Comparison of ENCODE assay signal across 8 cellular contexts in genomic region chr10:24207781-24208611, GRCh38. TPM values are rescaled to one million over a fixed set of nuclear protein-coding genes. Genes with fewer than 3 reads are reported as not detected.
DNase-seq lines count a peak whose midpoint lies in the region; ATAC-seq and TF ChIP-seq lines count a peak whose summit lies in the region.

No MANE protein-coding gene starts in this region.

- H3K4me3 Mint-ChIP-seq in stimulated activated naive CD8-positive, alpha-beta T cell treated with anti-CD3 and anti-CD28 coated beads, Interleukin-15, amount 100 ng/mL, for 72 hours: peak overlapping the region; percentile 83
- no peak overlapping the region for H3K4me3 Mint-ChIP-seq in activated CD4-positive, alpha-beta T cell treated with anti-CD3 and anti-CD28 coated beads, Interleukin-2, amount 10 ng/mL, durations not matched to agents 7 days and 5 days

- no peaks in the 10 kb centered on the region for H3K36me3 Mint-ChIP-seq in activated CD4-positive, alpha-beta T cell treated with anti-CD3 and anti-CD28 coated beads, Interleukin-2, amount 10 ng/mL, durations not matched to agents 7 days and 5 days (ENCODE audit: low read depth)

- no peak for ATAC-seq in stimulated activated naive CD8-positive, alpha-beta T cell treated with anti-CD3 and anti-CD28 coated beads, Interleukin-15, amount 100 ng/mL, for 72 hours

- H3K27me3 ChIP-seq in kidney epithelial cell (ENCODE audit: control insufficient read depth, insufficient read depth, low read length) (no peaks in the 10 kb centered on the region), BE2C (no peaks in the 10 kb centered on the region)

- CTCF ChIA-PET in activated CD4-positive, alpha-beta T cell treated with anti-CD3 and anti-CD28 coated beads, Interleukin-2, amount 10 ng/mL, durations not matched to agents 7 days and 5 days (lab: Charles Lee): interaction anchor here (0.6 kb wide), 1 partner anchor 787 kb away, joined by 3 read pairs; no protein-coding TSS in a partner anchor

- H3K9me3 Mint-ChIP-seq in stimulated activated naive CD8-positive, alpha-beta T cell treated with anti-CD3 and anti-CD28 coated beads, Interleukin-15, amount 100 ng/mL, for 72 hours: peaks cover 5 to 8% of the 10 kb centered on the region in 2 donors
- peaks cover 2% of the 10 kb centered on the region for H3K9me3 Mint-ChIP-seq in activated CD4-positive, alpha-beta T cell treated with anti-CD3 and anti-CD28 coated beads, Interleukin-2, amount 10 ng/mL, durations not matched to agents 7 days and 5 days

- H3K27me3 Mint-ChIP-seq in stimulated activated naive CD8-positive, alpha-beta T cell treated with anti-CD3 and anti-CD28 coated beads, Interleukin-15, amount 100 ng/mL, for 72 hours: peaks cover 76% of the 10 kb centered on the region
- peaks cover 30% of the 10 kb centered on the region for H3K27me3 Mint-ChIP-seq in activated CD4-positive, alpha-beta T cell treated with anti-CD3 and anti-CD28 coated beads, Interleukin-2, amount 10 ng/mL, durations not matched to agents 7 days and 5 days

- POLR2A ChIA-PET in activated CD4-positive, alpha-beta T cell treated with anti-CD3 and anti-CD28 coated beads, Interleukin-2, amount 10 ng/mL, durations not matched to agents 7 days and 5 days (lab: Charles Lee): no interaction called here

- H3K4me1 ChIP-seq in BE2C: no peaks in the 10 kb centered on the region

- TF ChIP-seq CTCF in LNCaP clone FGC (IDR thresholded peaks at IDR 0.05; ENCODE audit: control insufficient read depth, extremely low read depth, insufficient read depth) (no peak), kidney epithelial cell (IDR thresholded peaks at IDR 0.05; ENCODE audit: insufficient read depth, low read length, poor library complexity, severe bottlenecking) (no peak), BE2C (IDR thresholded peaks at IDR 0.05; ENCODE audit: low read depth, low read length) (no peak)

- no peak overlapping the region for H3K27ac Mint-ChIP-seq in stimulated activated naive CD8-positive, alpha-beta T cell treated with anti-CD3 and anti-CD28 coated beads, Interleukin-15, amount 100 ng/mL, for 72 hours
- no peak overlapping the region for H3K27ac Mint-ChIP-seq in activated CD4-positive, alpha-beta T cell treated with anti-CD3 and anti-CD28 coated beads, Interleukin-2, amount 10 ng/mL, durations not matched to agents 7 days and 5 days

- no peaks in the 10 kb centered on the region for H3K9me3 ChIP-seq in BE2C

- H3K4me3 ChIP-seq in LNCaP clone FGC (ENCODE audit: low read depth, low read length) (peak overlapping the region; percentile 55), kidney epithelial cell (ENCODE audit: low read depth, low read length) (peak overlapping the region; percentile 54), BE2C (ENCODE audit: low read depth, low read length) (no peak overlapping the region)

- peak; percentile 86 for DNase-seq in LNCaP clone FGC (ENCODE audit: low read depth)
- peak; percentile 49 for DNase-seq in amniotic epithelial cell (ENCODE audit: low read depth)
- no peak for DNase-seq in kidney epithelial cell (ENCODE audit: low read depth)
- DNase-seq in stimulated activated naive CD8-positive, alpha-beta T cell treated with anti-CD3 and anti-CD28 coated beads, Interleukin-15, amount 100 ng/mL, for 72 hours: no peak
- no peak for DNase-seq in stimulated activated CD4-positive, alpha-beta T cell treated with anti-CD3 and anti-CD28 coated beads, Interleukin-1b, Interleukin-23, amount 100 ng/mL, for 48 hours
- no peak for DNase-seq in EL
- DNase-seq in activated CD4-positive, alpha-beta T cell treated with anti-CD3 and anti-CD28 coated beads, Interleukin-2, amount 10 ng/mL, durations not matched to agents 7 days and 5 days: no peak
- no peak for DNase-seq in BE2C

- H3K36me3 ChIP-seq in kidney epithelial cell (ENCODE audit: control insufficient read depth, insufficient read depth, low read length) (no peaks in the 10 kb centered on the region), BE2C (no peaks in the 10 kb centered on the region)

- H3K4me1 Mint-ChIP-seq in stimulated activated naive CD8-positive, alpha-beta T cell treated with anti-CD3 and anti-CD28 coated beads, Interleukin-15, amount 100 ng/mL, for 72 hours: peaks cover 46% of the 10 kb centered on the region
- peaks cover 16% of the 10 kb centered on the region for H3K4me1 Mint-ChIP-seq in activated CD4-positive, alpha-beta T cell treated with anti-CD3 and anti-CD28 coated beads, Interleukin-2, amount 10 ng/mL, durations not matched to agents 7 days and 5 days

RNA-seq across cellular contexts. Expression of gene KIAA1217, which starts 0.9 kb away (rescaled TPM):
- 18.9 and 21.5 TPM in 2 replicates for total RNA-seq in kidney epithelial cell
- total RNA-seq in activated CD4-positive, alpha-beta T cell treated with anti-CD3 and anti-CD28 coated beads, Interleukin-2, amount 10 ng/mL, durations not matched to agents 7 days and 5 days: under 1 TPM; 0.32 to 0.33 TPM
- 0.43 TPM for polyA plus RNA-seq in BE2C (2012; ENCODE audit: insufficient read depth, insufficient read length, low read depth)

Comparison
In these comparisons a context has a peak if more than half of its experiments do, and no peak if none do; other contexts are left out.
1. DNase-seq: peak in LNCaP clone FGC (single experiment) and amniotic epithelial cell (single experiment); none in kidney epithelial cell (single experiment), stimulated activated naive CD8-positive, alpha-beta T cell treated with anti-CD3 and anti-CD28 coated beads, Interleukin-15, amount 100 ng/mL, for 72 hours (0 of 2), stimulated activated CD4-positive, alpha-beta T cell treated with anti-CD3 and anti-CD28 coated beads, Interleukin-1b, Interleukin-23, amount 100 ng/mL, for 48 hours (single experiment), EL (single experiment), activated CD4-positive, alpha-beta T cell treated with anti-CD3 and anti-CD28 coated beads, Interleukin-2, amount 10 ng/mL, durations not matched to agents 7 days and 5 days (single experiment) and BE2C (single experiment).
2. RNA of gene KIAA1217, which starts 0.9 kb away (total RNA-seq): 18.9 to 21.5 TPM in kidney epithelial cell; 0.32 to 0.33 TPM in activated CD4-positive, alpha-beta T cell treated with anti-CD3 and anti-CD28 coated beads, Interleukin-2, amount 10 ng/mL, durations not matched to agents 7 days and 5 days; every median in the first group is over 10 times any median in the second.